8 cellular contexts compared by ENCODE assay signal in the genomic region with DNA sequence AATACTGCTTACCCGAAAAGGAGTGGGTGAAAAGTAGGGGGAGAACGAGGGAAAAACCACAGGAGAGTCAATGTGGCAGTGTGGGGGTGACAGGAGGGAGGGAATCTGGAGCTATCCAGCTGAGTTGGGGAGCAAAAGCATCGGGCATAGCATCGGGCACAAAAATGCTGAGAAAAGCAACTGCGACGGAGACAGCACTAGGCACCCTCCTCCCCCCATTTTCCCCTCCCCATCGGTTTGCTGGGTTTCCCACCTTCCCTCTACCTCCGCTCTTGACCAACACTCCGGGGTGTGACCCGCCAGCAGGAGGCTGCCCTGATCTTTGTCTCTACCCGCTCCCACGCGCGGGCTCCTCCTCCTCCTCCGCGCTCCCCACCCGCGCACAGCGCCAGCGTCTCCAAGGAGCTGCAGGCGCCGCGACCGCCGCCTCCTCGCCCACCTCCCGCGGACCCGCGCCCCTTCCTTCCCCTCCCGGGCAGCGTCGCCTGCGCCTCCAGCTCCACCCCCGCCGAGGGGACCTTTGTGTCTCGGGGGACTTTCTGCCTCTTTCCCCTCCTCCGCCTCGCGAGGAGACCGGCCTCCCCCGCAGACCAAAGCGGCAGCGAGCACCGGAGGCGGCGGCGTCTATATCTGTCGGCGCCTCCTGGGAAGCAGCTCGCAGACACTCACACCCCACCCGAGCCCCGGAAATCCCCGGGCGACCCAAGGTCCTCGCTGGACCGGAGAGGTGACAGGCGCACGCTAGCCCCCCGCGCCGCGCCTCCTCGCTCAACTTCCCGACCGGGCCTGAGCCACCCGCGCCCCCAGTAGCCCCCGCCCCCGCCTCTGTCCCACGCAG. TPM values are rescaled to one million over a fixed set of nuclear protein-coding genes. Genes with fewer than 3 reads are reported as not detected.
DNase-seq lines count a peak whose midpoint lies in the region; ATAC-seq and TF ChIP-seq lines count a peak whose summit lies in the region.

No MANE protein-coding gene starts in this region.

- TF ChIP-seq CTCF in colonic mucosa (IDR thresholded peaks at IDR 0.05) = no peak

- peak overlapping the region; percentile 92 for H3K4me3 ChIP-seq in colonic mucosa

- peak overlapping the region; percentile 100 for H3K27ac ChIP-seq in colonic mucosa

- ATAC-seq in HG02571 (IDR thresholded peaks at IDR 0.05; ENCODE audit: unreplicated experiment) (peak; percentile 37), left lobe of liver (peak; percentile 64)

- H3K4me1 ChIP-seq in colonic mucosa = no peaks in the 10 kb centered on the region

- H3K27me3 ChIP-seq in colonic mucosa = no peaks in the 10 kb centered on the region

- intact Hi-C loops in colonic mucosa (cut with DNase I) = loop anchor here (10.0 kb wide), 2 partner anchors 54 to 94 kb away; no protein-coding TSS in a partner anchor

- H3K9ac ChIP-seq in colonic mucosa (ENCODE audit: low read depth in 2 of 2, low read length in 2 of 2) = peak overlapping the region; percentile 82 to 95

- no peaks in the 10 kb centered on the region for H3K9me3 ChIP-seq in colonic mucosa

- H3K36me3 ChIP-seq in colonic mucosa = no peaks in the 10 kb centered on the region

- DNase-seq in NCI-H1694 treated with DMSO at 0.1 percent for 48 hours (lab: John Stamatoyannopoulos, UW) (peak; percentile 20), NCI-H1694 (lab: John Stamatoyannopoulos, UW) (no peak), NCI-H1092 (lab: John Stamatoyannopoulos, UW) (peak; percentile 25), colonic mucosa (peak; percentile 77), left lobe of liver (ENCODE audit: low spot score) (peak; percentile 78)
- DNase-seq in activated CD4-positive, alpha-beta T cell treated with anti-CD3 and anti-CD28 coated beads for 4 hours = peak; percentile 80 to 90
- DNase-seq in stimulated activated CD4-positive, alpha-beta T cell treated with anti-CD3 and anti-CD28 coated beads, Interleukin-4, amount 100 ng/mL, for 24 hours = peak; percentile 70

RNA-seq across cellular contexts. Expression of gene CDK17, which starts 0.9 kb away (rescaled TPM):
- total RNA-seq in colonic mucosa (10 to 100 TPM; 13.2 to 23.4 TPM), left lobe of liver (8.2 TPM)
